17 cellular contexts compared by ENCODE assay signal in genomic region chr17:40188694-40189093, GRCh38. TPM values are rescaled to one million over a fixed set of nuclear protein-coding genes. Genes with fewer than 3 reads are reported as not detected.
DNase-seq lines count a peak whose midpoint lies in the region; ATAC-seq and FAIRE-seq lines count a peak whose summit lies in the region.
"Had no signal": no experiment of that assay in that cellular context is flagged by ENCODE, and none has a peak within 500 bp of the region (broad histone marks: within the 10 kb centered on the region; RNA-seq: fewer than 3 reads in every experiment).

No MANE protein-coding gene starts in this region.

- H3K4me1 Mint-ChIP-seq in stimulated activated effector memory CD8-positive, alpha-beta T cell treated with anti-CD3 and anti-CD28 coated beads, Interleukin-12 subunit alpha, Interleukin-12 subunit beta, amount 100 ng/mL, for 72 hours = peaks cover 5% of the 10 kb centered on the region

- no peaks in the 10 kb centered on the region for H3K9me3 Mint-ChIP-seq in stimulated activated effector memory CD8-positive, alpha-beta T cell treated with anti-CD3 and anti-CD28 coated beads, Interleukin-12 subunit alpha, Interleukin-12 subunit beta, amount 100 ng/mL, for 72 hours
- H3K9me3 Mint-ChIP-seq: CD4-positive, alpha-beta T cell; CD8-positive, alpha-beta T cell had no signal

- no peaks in the 10 kb centered on the region for H3K36me3 Mint-ChIP-seq in stimulated activated effector memory CD8-positive, alpha-beta T cell treated with anti-CD3 and anti-CD28 coated beads, Interleukin-12 subunit alpha, Interleukin-12 subunit beta, amount 100 ng/mL, for 72 hours

- no peak overlapping the region for H3K4me3 Mint-ChIP-seq in stimulated activated effector memory CD8-positive, alpha-beta T cell treated with anti-CD3 and anti-CD28 coated beads, Interleukin-12 subunit alpha, Interleukin-12 subunit beta, amount 100 ng/mL, for 72 hours
- H3K4me3 Mint-ChIP-seq: B cell; CD4-positive, alpha-beta T cell; CD8-positive, alpha-beta T cell had no signal

- no peak for ATAC-seq in stimulated activated effector memory CD8-positive, alpha-beta T cell treated with anti-CD3 and anti-CD28 coated beads, Interleukin-12 subunit alpha, Interleukin-12 subunit beta, amount 100 ng/mL, for 72 hours
- ATAC-seq: A549; CD8-positive, alpha-beta T cell had no signal

- no peak for DNase-seq in HTR-8/SVneo (ENCODE audit: insufficient read length, low spot score)
- peak; percentile 53 for DNase-seq in islet precursor cell
- DNase-seq in stimulated activated effector memory CD8-positive, alpha-beta T cell treated with anti-CD3 and anti-CD28 coated beads, Interleukin-12 subunit alpha, Interleukin-12 subunit beta, amount 100 ng/mL, for 72 hours (ENCODE audit: low spot score in 2 of 2) = no peak
- DNase-seq in frontal cortex (ENCODE audit: low spot score in 2 of 2) = no peak
- DNase-seq in midbrain (lab: John Stamatoyannopoulos, UW) = no peak
- DNase-seq: AML-193; Caco-2; Calu3; CD4-positive, alpha-beta T cell; CD8-positive, alpha-beta T cell; DMS79 treated with DMSO at 0.1 percent for 48 hours; GF-D8 had no signal

- H3K27ac Mint-ChIP-seq in stimulated activated effector memory CD8-positive, alpha-beta T cell treated with anti-CD3 and anti-CD28 coated beads, Interleukin-12 subunit alpha, Interleukin-12 subunit beta, amount 100 ng/mL, for 72 hours = peak overlapping the region; percentile 33
- H3K27ac Mint-ChIP-seq: B cell; CD4-positive, alpha-beta T cell; CD8-positive, alpha-beta T cell had no signal

- FAIRE-seq in HTR-8/SVneo (lab: Jason Lieb, UNC) (peak; percentile 59), frontal cortex (lab: Jason Lieb, UNC) (no peak)
- FAIRE-seq: A549, D721Med, G401.6, GM12891 had no signal

RNA-seq across cellular contexts. Expression of gene RAPGEFL1, which starts 11.4 kb away (rescaled TPM):
- total RNA-seq in frontal cortex = 12.6 TPM

RNA-seq across cellular contexts. Expression of gene WIPF2, which starts 30.4 kb away (rescaled TPM):
- 5.3 TPM for total RNA-seq in frontal cortex

RNA-seq across cellular contexts. Expression of gene CASC3, which starts 48.4 kb away (rescaled TPM):
- total RNA-seq in frontal cortex = 38.3 TPM
